ENCODE assay signal across 18 cellular contexts in the genomic region with DNA sequence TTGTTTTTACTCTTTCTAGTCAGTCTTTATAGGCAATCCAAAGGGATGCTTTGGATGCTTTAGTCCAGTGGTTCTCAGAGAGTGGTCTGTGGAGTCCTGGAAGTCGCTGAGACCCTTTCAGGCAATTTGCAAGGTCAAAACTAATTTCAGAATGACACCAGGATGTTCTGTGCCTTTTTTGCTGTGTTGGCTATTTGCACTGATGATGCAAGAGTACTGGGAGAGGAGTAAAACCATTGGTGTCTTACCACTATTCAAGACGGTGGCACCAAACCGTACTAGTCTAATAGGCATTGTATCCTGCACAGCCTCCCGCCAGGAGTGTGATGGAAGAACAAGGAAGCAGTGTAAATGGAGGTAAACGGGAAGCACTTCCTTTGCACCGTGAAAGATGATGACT. TPM values are rescaled to one million over a fixed set of nuclear protein-coding genes. Genes with fewer than 3 reads are reported as not detected.
"Had no signal": no experiment of that assay in that cellular context is flagged by ENCODE, and none has a peak within 500 bp of the region (broad histone marks: within the 10 kb centered on the region; RNA-seq: fewer than 3 reads in every experiment).

No MANE protein-coding gene starts in this region.

RNA-seq across cellular contexts. Expression of gene NAT8, which starts 34.0 kb away (rescaled TPM):
- total RNA-seq: activated B cell treated with CpG ODN at 0.5 μM for 24 hours; activated CD4-positive, alpha-beta memory T cell treated with anti-CD3 and anti-CD28 coated beads for 36 hours; activated CD4-positive, alpha-beta T cell treated with anti-CD3 and anti-CD28 coated beads, Interleukin-2, amount 10 ng/mL, durations not matched to agents 24 days and 14 days; activated CD8-positive, alpha-beta memory T cell treated with anti-CD3 and anti-CD28 coated beads for 36 hours; activated CD8-positive, alpha-beta T cell treated with anti-CD3 and anti-CD28 coated beads for 36 hours; activated naive CD4-positive, alpha-beta T cell treated with anti-CD3 and anti-CD28 coated beads for 36 hours; activated naive CD4-positive, alpha-beta T cell treated with anti-CD3 and anti-CD28 coated beads, Interleukin-2, amount 50 U/mL, for 72 hours; activated naive CD8-positive, alpha-beta T cell treated with anti-CD3 and anti-CD28 coated beads for 36 hours; activated T-cell treated with anti-CD3 and anti-CD28 coated beads, Interleukin-2, amount 50 U/mL, for 4 hours; activated T-cell treated with anti-CD3 and anti-CD28 coated beads, Interleukin-2, amount 50 U/mL, for 72 hours; activated T-helper 1 cell treated with anti-CD3 and anti-CD28 coated beads, Interleukin-12 subunit alpha, Interleukin-12 subunit beta, Interleukin-2, Interleukin-4 antibody, amounts not matched to agents 30 ng/mL and 10 ng/mL and 1 ng/mL, durations not matched to agents 14 hours and 24 hours and 36 hours; activated T-helper 17 cell treated with anti-CD3 and anti-CD28 coated beads, Interleukin-2, amount 50 U/mL, for 72 hours; aorta; astrocyte; body of pancreas; breast epithelium; cardiac septum; cerebellum had no signal
- polyA plus RNA-seq: aorta had no signal
